Comparison of ENCODE assay signal across 7 cellular contexts in genomic region chr6:7910298-7910653, GRCh38. TPM values are rescaled to one million over a fixed set of nuclear protein-coding genes. Genes with fewer than 3 reads are reported as not detected.
DNase-seq lines count a peak whose midpoint lies in the region; ATAC-seq and TF ChIP-seq lines count a peak whose summit lies in the region.

No MANE protein-coding gene starts in this region.

- H3K9me3 ChIP-seq in adrenal gland (replicated peaks in 1 of 3) = no peaks in the 10 kb centered on the region
- no peaks in the 10 kb centered on the region for H3K9me3 ChIP-seq in right lobe of liver

- no peak for TF ChIP-seq POLR2A in adrenal gland (IDR thresholded peaks at IDR 0.05)
- no peak for TF ChIP-seq POLR2A in right lobe of liver (IDR thresholded peaks at IDR 0.05)

- H3K27me3 ChIP-seq in adrenal gland (no peaks in the 10 kb centered on the region), right lobe of liver (no peaks in the 10 kb centered on the region)

- DNase-seq in adrenal gland = peak in 2 of 7 donors; percentile 38 to 42
- DNase-seq in right lobe of liver = no peak
- DNase-seq in pons (ENCODE audit: low spot score) = no peak
- no peak for DNase-seq in SHP77 (lab: John Stamatoyannopoulos, UW)
- DNase-seq in mesenteric fat pad (ENCODE audit: low spot score) = no peak

- ATAC-seq in GM19035 (IDR thresholded peaks at IDR 0.05; ENCODE audit: unreplicated experiment) (peak; percentile 21), HG02870 (IDR thresholded peaks at IDR 0.05; ENCODE audit: unreplicated experiment) (peak; percentile 10), right lobe of liver (no peak)

- no peaks in the 10 kb centered on the region for H3K36me3 ChIP-seq in adrenal gland (replicated peaks in 1 of 2)
- H3K36me3 ChIP-seq in right lobe of liver = no peaks in the 10 kb centered on the region

- H3K4me1 ChIP-seq in adrenal gland (replicated peaks in 1 of 2) (peaks cover 15 to 30% of the 10 kb centered on the region in 2 donors), right lobe of liver (peaks cover 0 to 39% (median 9%) of the 10 kb centered on the region in 4 donors)

- intact Hi-C loops in adrenal gland (cut with DNase I) = no loop called here
- intact Hi-C loops in right lobe of liver (cut with DNase I) = no loop called here

- WGBS in adrenal gland, 4 donors = 0 to 1% methylated on average over 25 to 57 of the region's 57 CpGs; no CpG with 5 or more reads in 2 of the 4 donors
- WGBS in right lobe of liver (ENCODE audit: insufficient coverage, low coverage, low lambda C conversion rate, missing lambda C conversion rate) = no CpG with 5 or more reads among the region's 57 CpGs

- TF ChIP-seq CTCF in adrenal gland (IDR thresholded peaks at IDR 0.05) = no peak
- no peak for TF ChIP-seq CTCF in right lobe of liver (IDR thresholded peaks at IDR 0.05)

- peak overlapping the region; percentile 5 to 99 (median 49) for H3K4me3 ChIP-seq in adrenal gland
- peak overlapping the region; percentile 50 to 75 (median 73) for H3K4me3 ChIP-seq in right lobe of liver

- H3K27ac ChIP-seq in adrenal gland (peak overlapping the region in 4 of 5 donors; percentile 43 to 89 (median 72)), right lobe of liver (peak overlapping the region; percentile 66 to 78 (median 75))

RNA-seq across cellular contexts. Expression of gene TXNDC5, which starts 0.3 kb away (rescaled TPM):
- total RNA-seq in adrenal gland (100 to 1,000 TPM in 6 of 8 donors, 10 to 100 TPM in 2; 94.0 to 192 (median 128) TPM), right lobe of liver (100 to 1,000 TPM in 5 of 6 experiments, 10 to 100 TPM in 1; 87.9 to 187 (median 133) TPM), mesenteric fat pad (153 TPM)
- polyA plus RNA-seq in adrenal gland = 100 to 1,000 TPM in 1 of 3 donors, 10 to 100 TPM in 2; 51.6 to 130 (median 55.5) TPM

Comparison
In these comparisons a context has a peak if more than half of its experiments do, and no peak if none do; other contexts are left out.
1. ATAC-seq: peak in GM19035 (single experiment) and HG02870 (single experiment); none in right lobe of liver (0 of 4).